Comparison of ENCODE assay signal across 8 cellular contexts in genomic region chr5:111755264-111755941, GRCh38. TPM values are rescaled to one million over a fixed set of nuclear protein-coding genes. Genes with fewer than 3 reads are reported as not detected.
DNase-seq lines count a peak whose midpoint lies in the region; ATAC-seq, FAIRE-seq and TF ChIP-seq lines count a peak whose summit lies in the region.

No MANE protein-coding gene starts in this region.

- peaks cover 21% of the 10 kb centered on the region for H3K36me3 Mint-ChIP-seq in progenitor cell of endocrine pancreas (ENCODE audit: insufficient read depth)

- no peak for TF ChIP-seq CTCF in epithelial cell of proximal tubule (conservative IDR thresholded peaks at IDR 0.05; ENCODE audit: low read depth, low read length)
- TF ChIP-seq CTCF in progenitor cell of endocrine pancreas (IDR thresholded peaks at IDR 0.05; ENCODE audit: unreplicated experiment) = no peak

- peak overlapping the region; percentile 90 for H3K4me3 Mint-ChIP-seq in progenitor cell of endocrine pancreas (ENCODE audit: low read depth)

- no peaks in the 10 kb centered on the region for H3K27me3 Mint-ChIP-seq in progenitor cell of endocrine pancreas

- peak overlapping the region; percentile 74 for H3K4me3 ChIP-seq in epithelial cell of proximal tubule (ENCODE audit: low read depth, low read length)

- in situ Hi-C loops in ACHN (cut with HindIII; ENCODE audit: low pct_ligation_motif_present, low pct_unique_long_range_greater_than_20kb, low sequenced_read_pairs) = no loop called here

- no peak for ATAC-seq in GM18870 (IDR thresholded peaks at IDR 0.05; ENCODE audit: unreplicated experiment)

- peaks cover 35% of the 10 kb centered on the region for H3K4me1 Mint-ChIP-seq in progenitor cell of endocrine pancreas (ENCODE audit: low read depth)

- no peak for TF ChIP-seq POLR2A in GM12891 (IDR thresholded peaks at IDR 0.05; ENCODE audit: low read depth, low read length)

- H3K27ac Mint-ChIP-seq in progenitor cell of endocrine pancreas = peak overlapping the region; percentile 99

- DNase-seq in GM12891 (ENCODE audit: insufficient read length, low spot score) (no peak), NCI-H69 (lab: John Stamatoyannopoulos, UW) (peak; percentile 49), epithelial cell of proximal tubule (ENCODE audit: low read depth) (no peak), progenitor cell of endocrine pancreas (ENCODE audit: low spot score, unreplicated experiment) (no peak), ACHN (no peak), SIG-M5 (lab: John Stamatoyannopoulos, UW) (no peak), NCI-H1417 treated with DMSO at 0.1 percent for 48 hours (lab: John Stamatoyannopoulos, UW) (no peak)

- peak; percentile 76 for FAIRE-seq in GM12891 (lab: Jason Lieb, UNC)

- peaks cover 3% of the 10 kb centered on the region for H3K9me3 Mint-ChIP-seq in progenitor cell of endocrine pancreas (ENCODE audit: low read depth)

TF ChIP-seq in GM12891, 5 proteins besides CTCF, POLR2A, EP300 and RAD21:
- TF ChIP-seq PAX5 (IDR thresholded peaks at IDR 0.05; ENCODE audit: insufficient read depth, low read length, severe bottlenecking) = no peak
- TF ChIP-seq POU2F2 (IDR thresholded peaks at IDR 0.05; ENCODE audit: low read depth, low read length) = no peak
- no peak for TF ChIP-seq TAF1 (IDR thresholded peaks at IDR 0.05; ENCODE audit: low read depth, low read length)
- no peak for TF ChIP-seq SPI1 (IDR thresholded peaks at IDR 0.05; ENCODE audit: low read depth, low read length)

RNA-seq across cellular contexts. Expression of gene NREP, which starts 1.6 kb away (rescaled TPM):
- 20.6 TPM for polyA plus RNA-seq in GM12891 (2012; ENCODE audit: low read depth, missing spikeins)
- total RNA-seq in epithelial cell of proximal tubule (31.8 and 58.6 TPM in 2 replicates), progenitor cell of endocrine pancreas (414 and 460 TPM in 2 replicates)
